In the genomic region with DNA sequence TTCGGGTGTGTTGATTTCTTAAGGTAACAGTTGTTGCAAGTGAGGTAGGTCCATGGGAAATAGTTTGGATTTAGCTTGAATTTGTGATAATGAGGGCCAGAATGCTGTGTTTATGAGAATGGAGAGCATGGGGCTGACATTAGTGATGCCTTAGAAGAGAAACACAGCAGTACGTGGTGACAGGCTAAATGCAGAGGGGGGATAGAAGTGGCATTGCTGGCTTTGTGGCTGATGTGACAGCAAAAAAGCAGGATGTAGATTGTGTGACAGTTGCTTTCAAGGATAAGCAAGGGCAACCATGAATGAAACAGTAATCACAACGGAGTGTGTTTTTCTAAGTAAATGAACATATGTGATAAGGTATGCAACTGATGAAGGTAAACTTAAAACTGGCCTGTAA, we compare ENCODE assay signal across 9 cellular contexts.
"Had no signal": no experiment of that assay in that cellular context is flagged by ENCODE, and none has a peak within 500 bp of the region (broad histone marks: within the 10 kb centered on the region; RNA-seq: fewer than 3 reads in every experiment).

No MANE protein-coding gene starts in this region.

- H3K4me3 Mint-ChIP-seq: GM23338, HFFc6 had no signal

- H3K27ac Mint-ChIP-seq: GM23338, HFFc6 had no signal

- H3K4me3 ChIP-seq: GM23338, HAP-1, K562 had no signal

- H2AFZ ChIP-seq: GM23338 had no signal

- H3K36me3 ChIP-seq: HAP-1 had no signal

- H3K9me3 ChIP-seq: HAP-1 had no signal

- H3K4me2 ChIP-seq: GM23338 had no signal

- ATAC-seq: GM23338, HCT116, K562 had no signal

- H3K9me3 Mint-ChIP-seq: GM23338 had no signal

- DNase-seq: H7, HFFc6, IMR-90, KG1 had no signal

- FAIRE-seq: HTR-8/SVneo, K562 had no signal

- H3K4me1 Mint-ChIP-seq: GM23338 had no signal
